ENCODE assay signal across 8 cellular contexts in genomic region chr1:205210876-205211838, GRCh38. TPM values are rescaled to one million over a fixed set of nuclear protein-coding genes. Genes with fewer than 3 reads are reported as not detected.
DNase-seq lines count a peak whose midpoint lies in the region; ATAC-seq, FAIRE-seq and TF ChIP-seq lines count a peak whose summit lies in the region.

A gene with protein sequence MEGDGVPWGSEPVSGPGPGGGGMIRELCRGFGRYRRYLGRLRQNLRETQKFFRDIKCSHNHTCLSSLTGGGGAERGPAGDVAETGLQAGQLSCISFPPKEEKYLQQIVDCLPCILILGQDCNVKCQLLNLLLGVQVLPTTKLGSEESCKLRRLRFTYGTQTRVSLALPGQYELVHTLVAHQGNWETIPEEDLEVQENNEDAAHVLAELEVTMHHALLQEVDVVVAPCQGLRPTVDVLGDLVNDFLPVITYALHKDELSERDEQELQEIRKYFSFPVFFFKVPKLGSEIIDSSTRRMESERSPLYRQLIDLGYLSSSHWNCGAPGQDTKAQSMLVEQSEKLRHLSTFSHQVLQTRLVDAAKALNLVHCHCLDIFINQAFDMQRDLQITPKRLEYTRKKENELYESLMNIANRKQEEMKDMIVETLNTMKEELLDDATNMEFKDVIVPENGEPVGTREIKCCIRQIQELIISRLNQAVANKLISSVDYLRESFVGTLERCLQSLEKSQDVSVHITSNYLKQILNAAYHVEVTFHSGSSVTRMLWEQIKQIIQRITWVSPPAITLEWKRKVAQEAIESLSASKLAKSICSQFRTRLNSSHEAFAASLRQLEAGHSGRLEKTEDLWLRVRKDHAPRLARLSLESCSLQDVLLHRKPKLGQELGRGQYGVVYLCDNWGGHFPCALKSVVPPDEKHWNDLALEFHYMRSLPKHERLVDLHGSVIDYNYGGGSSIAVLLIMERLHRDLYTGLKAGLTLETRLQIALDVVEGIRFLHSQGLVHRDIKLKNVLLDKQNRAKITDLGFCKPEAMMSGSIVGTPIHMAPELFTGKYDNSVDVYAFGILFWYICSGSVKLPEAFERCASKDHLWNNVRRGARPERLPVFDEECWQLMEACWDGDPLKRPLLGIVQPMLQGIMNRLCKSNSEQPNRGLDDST (minus strand): TSS chr1:205211702. CDS start chr1:205211535, 167 bp downstream.

- WGBS in mesodermal cell (ENCODE audit: insufficient coverage in 2 of 2), 2 experiments = 0% methylated on average over 52 to 63 of the region's 93 CpGs

- peak within 1 kb of the TSS; percentile 61; the same call in 1 of the 2 replicates for H3K27ac ChIP-seq in HUES6 (ENCODE audit: low read depth, low read length)
- no peak within 1 kb of the TSS for H3K27ac ChIP-seq in OCI-LY1 (ENCODE audit: low read depth, low read length, poor library complexity, severe bottlenecking)
- peak within 1 kb of the TSS; percentile 83 for H3K27ac ChIP-seq in mesodermal cell (ENCODE audit: low read depth, low read length, severe bottlenecking)

- ATAC-seq in GM21390 (IDR thresholded peaks at IDR 0.05; ENCODE audit: unreplicated experiment) = peak; percentile 88

- H2AFZ ChIP-seq in OCI-LY1 (ENCODE audit: low read length) = peak within 1 kb of the TSS; percentile 89

- H3K9ac ChIP-seq in HUES6 (ENCODE audit: low read length) (peak within 1 kb of the TSS; percentile 62), OCI-LY1 (ENCODE audit: low read length) (peak within 1 kb of the TSS; percentile 90)

- no peaks in the 10 kb centered on the region for H3K27me3 ChIP-seq in Caco-2 (replicated peaks; ENCODE audit: control insufficient read depth, insufficient read depth, low read length)
- H3K27me3 ChIP-seq in HUES6 (ENCODE audit: control insufficient read depth, insufficient read depth, low read length) = no peaks in the 10 kb centered on the region
- H3K27me3 ChIP-seq in OCI-LY1 (ENCODE audit: insufficient read depth, low read length) = no peaks in the 10 kb centered on the region

- H3K4me3 ChIP-seq in Caco-2 (ENCODE audit: low read depth, low read length) = peak within 1 kb of the TSS; percentile 89
- H3K4me3 ChIP-seq in HUES6 (ENCODE audit: low read depth, low read length) = peak within 1 kb of the TSS; percentile 94
- peak within 1 kb of the TSS; percentile 94 for H3K4me3 ChIP-seq in OCI-LY1 (ENCODE audit: low read depth, low read length, poor library complexity, severe bottlenecking)
- H3K4me3 ChIP-seq in mesodermal cell (ENCODE audit: extremely low read depth, insufficient read depth, low read length, poor library complexity, severe bottlenecking) = peak within 1 kb of the TSS; percentile 87

- H3K4me1 Mint-ChIP-seq in Caco-2 (ENCODE audit: low read depth, unreplicated experiment) = peaks cover 13% of the 10 kb centered on the region

- TF ChIP-seq CTCF in Caco-2 (IDR thresholded peaks at IDR 0.05; ENCODE audit: insufficient read depth in 1 of 2, low read depth in 1 of 2, low read length in 1 of 2, severe bottlenecking in 1 of 2, unreplicated experiment in 1 of 2) (no peak), OCI-LY1 (IDR thresholded peaks at IDR 0.05; ENCODE audit: low read length) (no peak)

- peak within 1 kb of the TSS; percentile 94 for H3K27ac Mint-ChIP-seq in Caco-2 (ENCODE audit: unreplicated experiment)

- CTCF ChIA-PET in Caco-2 (lab: Charles Lee) = no interaction called here

- H3K9me3 ChIP-seq in Caco-2 (no peaks in the 10 kb centered on the region), HUES6 (ENCODE audit: control insufficient read depth, insufficient read depth, low read depth, low read length) (no peaks in the 10 kb centered on the region), OCI-LY1 (ENCODE audit: low read length) (no peaks in the 10 kb centered on the region), mesodermal cell (ENCODE audit: control insufficient read depth, low read length) (no peaks in the 10 kb centered on the region)

- H3K36me3 Mint-ChIP-seq in Caco-2 (ENCODE audit: insufficient read depth, unreplicated experiment) = peaks cover 6% of the 10 kb centered on the region

- H3K9me3 Mint-ChIP-seq in Caco-2 (ENCODE audit: unreplicated experiment) = no peaks in the 10 kb centered on the region

- FAIRE-seq in endometrium (lab: Jason Lieb, UNC) = peak; percentile 79

- BruUV-seq in Caco-2 (replicated peaks; lab: Mats Ljungman, UMichigan) = no TSS peak

- no peaks in the 10 kb centered on the region; the same call in 1 of the 2 replicates for H4K20me1 ChIP-seq in OCI-LY1 (ENCODE audit: insufficient read depth, low read length)

- H3K79me2 ChIP-seq in OCI-LY1 (ENCODE audit: insufficient read depth, low read length) = no peaks in the 10 kb centered on the region

- peak within 1 kb of the TSS; percentile 97 for H3K4me3 Mint-ChIP-seq in Caco-2 (ENCODE audit: unreplicated experiment)

- POLR2A ChIA-PET in Caco-2 (lab: Charles Lee) = no interaction called here

- no peaks in the 10 kb centered on the region for H3F3A ChIP-seq in OCI-LY1 (ENCODE audit: insufficient read depth, low read length)

- peaks cover 4% of the 10 kb centered on the region; the same call in 1 of the 2 replicates for H3K4me1 ChIP-seq in Caco-2
- no peaks in the 10 kb centered on the region for H3K4me1 ChIP-seq in HUES6 (ENCODE audit: control insufficient read depth, insufficient read depth, low read length)
- H3K4me1 ChIP-seq in OCI-LY1 (ENCODE audit: insufficient read depth, low read length, severe bottlenecking) = peaks cover 19% of the 10 kb centered on the region
- H3K4me1 ChIP-seq in mesodermal cell (ENCODE audit: control insufficient read depth, insufficient read depth, low read length, poor library complexity, severe bottlenecking) = peaks cover 9% of the 10 kb centered on the region

- peak within 1 kb of the TSS; percentile 72 for H3K4me2 ChIP-seq in OCI-LY1 (ENCODE audit: low read length)

- DNase-seq in Caco-2 = peak; percentile 93 to 94
- DNase-seq in activated CD8-positive, alpha-beta memory T cell treated with anti-CD3 and anti-CD28 coated beads, Interleukin-2, amount 50 U/mL, for 4 hours = peak; percentile 90
- DNase-seq in stimulated activated CD8-positive, alpha-beta memory T cell treated with anti-CD3 and anti-CD28 coated beads, Interleukin-15, amount 100 ng/mL, for 24 hours (ENCODE audit: low read depth) = peak; percentile 74

- H3K36me3 ChIP-seq in Caco-2 (ENCODE audit: control insufficient read depth, insufficient read depth, low read length) = no peaks in the 10 kb centered on the region
- H3K36me3 ChIP-seq in HUES6 (ENCODE audit: control insufficient read depth, insufficient read depth, low read length) = no peaks in the 10 kb centered on the region
- no peaks in the 10 kb centered on the region; the same call in 1 of the 2 replicates for H3K36me3 ChIP-seq in OCI-LY1 (ENCODE audit: insufficient read depth, low read length)
- no peaks in the 10 kb centered on the region for H3K36me3 ChIP-seq in mesodermal cell (ENCODE audit: control insufficient read depth, insufficient read depth, low read length)

- intact Hi-C loops in Caco-2 (cut with micrococcal nuclease; ENCODE audit: unreplicated experiment) = loop anchor here (2.0 to 5.0 kb wide), 2 partner anchors 16 to 89 kb away; partner anchors contain the start of genes RBBP5 and TMCC2

- no peaks in the 10 kb centered on the region for H3K27me3 Mint-ChIP-seq in Caco-2 (ENCODE audit: insufficient read depth, unreplicated experiment)

- H3K9me2 ChIP-seq in OCI-LY1 (ENCODE audit: low read depth, low read length) = no peaks in the 10 kb centered on the region

RNA-seq across cellular contexts. Expression of the gene that starts here (rescaled TPM):
- 6.2 and 6.3 TPM in 2 replicates for total RNA-seq in Caco-2 (2022)
- polyA plus RNA-seq in mesodermal cell (2013, experiment 1 of 2) = 7.4 TPM
- polyA plus RNA-seq in mesodermal cell (2013, experiment 2 of 2) = 6.4 TPM
